In the genomic region with DNA sequence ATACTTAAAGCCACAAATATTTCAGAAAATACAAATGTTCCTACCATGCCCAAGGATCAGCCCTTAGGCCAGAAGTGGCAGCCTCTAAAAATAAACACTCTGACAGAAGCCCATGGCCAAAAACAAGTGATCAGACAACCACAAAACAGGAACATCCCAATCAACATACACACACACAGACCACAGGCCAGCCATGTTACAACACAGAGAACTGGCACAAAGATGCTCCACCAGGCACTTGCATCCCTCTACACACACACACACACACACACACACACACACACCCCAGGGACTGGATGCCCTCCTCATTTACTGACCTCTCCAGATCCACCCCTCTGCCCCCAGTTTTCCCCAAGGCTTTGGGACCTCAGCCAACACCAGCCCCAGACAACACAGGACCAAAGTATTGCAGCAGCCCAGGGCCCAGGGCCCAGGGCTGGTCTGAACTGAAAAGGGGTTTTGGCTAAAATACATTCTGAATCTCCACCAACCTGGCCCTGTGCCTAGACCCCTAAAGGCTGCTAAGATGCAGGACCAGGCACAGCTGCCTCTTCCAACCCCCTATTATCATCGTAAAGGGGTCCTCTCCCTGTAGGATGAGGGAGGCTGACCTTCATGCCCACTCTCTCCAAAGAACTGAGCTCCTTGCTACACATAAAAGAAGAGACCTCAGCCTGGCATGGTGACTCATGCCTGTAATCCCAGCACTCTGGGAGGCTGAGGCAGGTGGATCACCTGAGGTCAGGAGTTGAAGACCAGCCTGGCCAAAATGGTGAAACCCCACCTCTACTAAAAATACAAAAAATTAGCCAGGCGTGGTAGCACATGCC, we compare ENCODE assay signal across 11 cellular contexts.
DNase-seq lines count a peak whose midpoint lies in the region; ATAC-seq, FAIRE-seq and TF ChIP-seq lines count a peak whose summit lies in the region.
"Had no signal": no experiment of that assay in that cellular context is flagged by ENCODE, and none has a peak within 500 bp of the region (broad histone marks: within the 10 kb centered on the region; RNA-seq: fewer than 3 reads in every experiment).

No MANE protein-coding gene starts in this region.

- H3K9me3 ChIP-seq in mesenchymal stem cell (ENCODE audit: control insufficient read depth, low read length) (no peaks in the 10 kb centered on the region), upper lobe of right lung (no peaks in the 10 kb centered on the region)

- 100% methylated on average over 2 of the region's 2 CpGs for WGBS in mesenchymal stem cell

- peak overlapping the region; percentile 22 to 38 for H2BK12ac ChIP-seq in mesenchymal stem cell (ENCODE audit: low read length in 2 of 2)

- intact Hi-C loops in upper lobe of right lung (cut with DNase I) (no loop called here), posterior cingulate gyrus (cut with DNase I) (no loop called here)

- no peak overlapping the region for H2AFZ ChIP-seq in mesenchymal stem cell (ENCODE audit: low read depth, low read length)

- H3K9ac ChIP-seq in mesenchymal stem cell (ENCODE audit: low read length): peak overlapping the region; percentile 63

- peak; percentile 53 for ATAC-seq in upper lobe of right lung
- ATAC-seq: WTC11 had no signal

- H2BK15ac ChIP-seq in mesenchymal stem cell (ENCODE audit: low read depth, poor library complexity, severe bottlenecking): peak overlapping the region; percentile 87

- H3K4ac ChIP-seq in mesenchymal stem cell (ENCODE audit: low read depth in 1 of 2, low read length in 2 of 2): peak overlapping the region in 1 of 2 experiments; percentile 25

- H3K18ac ChIP-seq in mesenchymal stem cell (ENCODE audit: low read depth in 1 of 2, low read length in 2 of 2): peak overlapping the region in 1 of 2 experiments; percentile 21

- H3K36me3 ChIP-seq in mesenchymal stem cell (ENCODE audit: control insufficient read depth in 1 of 2, insufficient read depth in 2 of 2, low read depth in 1 of 2, low read length in 2 of 2) (peaks cover 54 to 62% of the 10 kb centered on the region in 2 experiments), upper lobe of right lung (peaks cover 63% of the 10 kb centered on the region)

- H4K91ac ChIP-seq in mesenchymal stem cell (ENCODE audit: low read length): no peak overlapping the region

- peaks cover 36% of the 10 kb centered on the region for H3K79me1 ChIP-seq in mesenchymal stem cell (replicated peaks; ENCODE audit: low read length, poor library complexity, severe bottlenecking)

- TF ChIP-seq CTCF in coronary artery (IDR thresholded peaks at IDR 0.05) (no peak), upper lobe of right lung (IDR thresholded peaks at IDR 0.05) (no peak), D721Med (IDR thresholded peaks at IDR 0.05; ENCODE audit: insufficient read depth, missing control alignments) (no peak)

- H3K4me3 ChIP-seq in coronary artery (peak overlapping the region; percentile 60), mesenchymal stem cell (ENCODE audit: insufficient read depth in 1 of 2, low read depth in 1 of 2, low read length in 2 of 2) (no peak overlapping the region), upper lobe of right lung (no peak overlapping the region)

- H4K8ac ChIP-seq in mesenchymal stem cell (ENCODE audit: low read length): no peak overlapping the region

- no peak overlapping the region for H3K14ac ChIP-seq in mesenchymal stem cell (ENCODE audit: low read length in 2 of 2)

- no peak overlapping the region for H3K23ac ChIP-seq in mesenchymal stem cell (ENCODE audit: low read length in 2 of 2)

- no peak overlapping the region for H2BK120ac ChIP-seq in mesenchymal stem cell (ENCODE audit: low read depth, low read length)

- no peak overlapping the region for H3K4me2 ChIP-seq in mesenchymal stem cell (ENCODE audit: low read length, poor library complexity, severe bottlenecking)

- no peak for FAIRE-seq in D721Med (lab: Jason Lieb, UNC)

- H2BK5ac ChIP-seq in mesenchymal stem cell (ENCODE audit: low read depth, low read length, poor library complexity, severe bottlenecking): no peak overlapping the region

- H3K27ac ChIP-seq in coronary artery: peak overlapping the region; percentile 60 to 97
- no peak overlapping the region for H3K27ac ChIP-seq in mesenchymal stem cell (ENCODE audit: low read length, poor library complexity, severe bottlenecking)
- peak overlapping the region; percentile 65 for H3K27ac ChIP-seq in upper lobe of right lung

- H3K27me3 ChIP-seq in mesenchymal stem cell (ENCODE audit: control insufficient read depth in 1 of 2, insufficient read depth in 1 of 2, low read length in 2 of 2): no peaks in the 10 kb centered on the region
- no peaks in the 10 kb centered on the region for H3K27me3 ChIP-seq in upper lobe of right lung

- DNase-seq in MV-4-11 (lab: John Stamatoyannopoulos, UW) (peak; percentile 94), coronary artery (ENCODE audit: low spot score) (no peak), mesenchymal stem cell (peak; percentile 91), upper lobe of right lung (no peak), NCI-H2227 treated with DMSO at 0.1 percent for 48 hours (lab: John Stamatoyannopoulos, UW) (no peak), D721Med (ENCODE audit: insufficient read length, low spot score) (no peak), posterior cingulate gyrus (no peak)
- no peak for DNase-seq in activated effector memory CD4-positive, alpha-beta T cell treated with anti-CD3 and anti-CD28 coated beads, Interleukin-2, amount 50 U/mL, for 16 hours
- DNase-seq: NCI-H510A; stimulated activated CD4-positive, alpha-beta T cell treated with anti-CD3 and anti-CD28 coated beads, Interleukin-4, amount 100 ng/mL, for 24 hours had no signal

- no peak overlapping the region for H2AK5ac ChIP-seq in mesenchymal stem cell (ENCODE audit: low read length, severe bottlenecking)

- H3K4me1 ChIP-seq in mesenchymal stem cell (ENCODE audit: control insufficient read depth, insufficient read depth, low read depth, low read length): peaks cover 36% of the 10 kb centered on the region
- peaks cover 86% of the 10 kb centered on the region for H3K4me1 ChIP-seq in upper lobe of right lung

Comparison
In these comparisons a context has a peak if more than half of its experiments do, and no peak if none do; other contexts are left out.
1. DNase-seq: peak in MV-4-11 (single experiment) and mesenchymal stem cell (single experiment); none in coronary artery (single experiment), upper lobe of right lung (single experiment), activated effector memory CD4-positive, alpha-beta T cell treated with anti-CD3 and anti-CD28 coated beads, Interleukin-2, amount 50 U/mL, for 16 hours (single experiment), NCI-H2227 treated with DMSO at 0.1 percent for 48 hours (single experiment), D721Med (single experiment) and posterior cingulate gyrus (0 of 10).